ENCODE assay signal across 11 cellular contexts in the genomic region with DNA sequence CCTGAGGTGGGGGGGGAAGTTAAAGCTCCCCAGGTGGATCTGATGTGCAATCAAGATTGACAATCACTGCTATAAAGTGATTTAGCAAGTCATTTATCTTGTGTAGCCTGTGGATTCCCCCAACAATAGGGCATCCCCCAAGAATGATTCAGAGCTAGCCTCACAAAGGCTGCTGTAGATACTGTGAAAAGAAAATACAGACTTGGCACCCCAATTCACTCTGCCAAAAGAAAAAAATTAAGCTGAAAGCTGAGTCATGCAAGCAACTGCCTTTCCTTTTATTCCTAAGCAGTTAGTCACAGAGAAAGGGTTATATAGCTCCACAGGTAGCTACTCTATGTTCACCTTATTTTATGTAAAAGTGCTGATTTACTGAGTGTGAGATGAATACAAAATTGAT. TPM values are rescaled to one million over a fixed set of nuclear protein-coding genes. Genes with fewer than 3 reads are reported as not detected.
DNase-seq lines count a peak whose midpoint lies in the region; ATAC-seq, FAIRE-seq and TF ChIP-seq lines count a peak whose summit lies in the region.
"Had no signal": no experiment of that assay in that cellular context is flagged by ENCODE, and none has a peak within 500 bp of the region (broad histone marks: within the 10 kb centered on the region; RNA-seq: fewer than 3 reads in every experiment).

No MANE protein-coding gene starts in this region.

- H3K4me3 Mint-ChIP-seq in T-helper 2 cell treated with Interferon-gamma antibody and Interleukin-4, amounts not matched to agents 5 μg/mL and 100 μg/mL, for 36 hours: no peak overlapping the region

- no peaks in the 10 kb centered on the region for H3K27me3 Mint-ChIP-seq in T-helper 2 cell treated with Interferon-gamma antibody and Interleukin-4, amounts not matched to agents 5 μg/mL and 100 μg/mL, for 36 hours (ENCODE audit: low read depth)

- H3K9me3 Mint-ChIP-seq in T-helper 2 cell treated with Interferon-gamma antibody and Interleukin-4, amounts not matched to agents 5 μg/mL and 100 μg/mL, for 36 hours: no peaks in the 10 kb centered on the region

- H3K36me3 ChIP-seq in brain microvascular endothelial cell (replicated peaks): no peaks in the 10 kb centered on the region

- no peak overlapping the region for H3K27ac Mint-ChIP-seq in T-helper 2 cell treated with Interferon-gamma antibody and Interleukin-4, amounts not matched to agents 5 μg/mL and 100 μg/mL, for 36 hours

- in situ Hi-C loops in brain microvascular endothelial cell (cut with HindIII; ENCODE audit: low pct_ligation_motif_present, low sequenced_read_pairs): no loop called here

- H3K4me1 Mint-ChIP-seq in T-helper 2 cell treated with Interferon-gamma antibody and Interleukin-4, amounts not matched to agents 5 μg/mL and 100 μg/mL, for 36 hours (ENCODE audit: low read depth): peaks cover 2% of the 10 kb centered on the region

- H3K27me3 ChIP-seq in brain microvascular endothelial cell (replicated peaks): no peaks in the 10 kb centered on the region

- no peak overlapping the region for H3K4me3 ChIP-seq in brain microvascular endothelial cell (ENCODE audit: low read depth, low read length)
- H3K4me3 ChIP-seq: coronary artery had no signal

- ATAC-seq in HG03175 (IDR thresholded peaks at IDR 0.05; ENCODE audit: unreplicated experiment): no peak

- no peak for FAIRE-seq in HTR-8/SVneo (lab: Jason Lieb, UNC)

- peaks cover 1% of the 10 kb centered on the region for H3K36me3 Mint-ChIP-seq in T-helper 2 cell treated with Interferon-gamma antibody and Interleukin-4, amounts not matched to agents 5 μg/mL and 100 μg/mL, for 36 hours (ENCODE audit: low read depth)

- DNase-seq in T-helper 2 cell treated with Interferon-gamma antibody and Interleukin-4, amounts not matched to agents 5 μg/mL and 100 μg/mL, for 36 hours (ENCODE audit: low spot score): peak; percentile 23
- DNase-seq in T-helper 2 cell (no peak), HTR-8/SVneo (ENCODE audit: insufficient read length, low spot score) (peak; percentile 25), brain microvascular endothelial cell (peak; percentile 73), occipital lobe (lab: John Stamatoyannopoulos, UW) (peak; percentile 16), putamen (ENCODE audit: low spot score) (no peak), SK-N-DZ (ENCODE audit: low spot score) (no peak)
- DNase-seq: NCI-H187; stimulated activated CD4-positive, alpha-beta T cell treated with anti-CD3 and anti-CD28 coated beads, Interleukin-4, amount 100 ng/mL, for 24 hours had no signal

- no peak for TF ChIP-seq CTCF in brain microvascular endothelial cell (IDR thresholded peaks at IDR 0.05; ENCODE audit: low read depth, low read length, missing control alignments)

- H3K27ac ChIP-seq in brain microvascular endothelial cell: no peak overlapping the region
- H3K27ac ChIP-seq: coronary artery had no signal

RNA-seq across cellular contexts. Expression of a gene that starts 14.6 kb away (rescaled TPM):
- 66.8 TPM for total RNA-seq in occipital lobe
- polyA plus RNA-seq in SK-N-DZ (2014; cell fraction: cytosol; rRNA removed): 5.8 and 6.2 TPM in 2 replicates
- polyA plus RNA-seq in SK-N-DZ (2014; cell fraction: nucleus; rRNA removed): 3.0 and 4.9 TPM in 2 replicates

Comparison
In these comparisons a context has a peak if more than half of its experiments do, and no peak if none do; other contexts are left out.
1. DNase-seq: peak in T-helper 2 cell treated with Interferon-gamma antibody and Interleukin-4, amounts not matched to agents 5 μg/mL and 100 μg/mL, for 36 hours (single experiment), HTR-8/SVneo (single experiment), brain microvascular endothelial cell (single experiment) and occipital lobe (single experiment); none in T-helper 2 cell (0 of 5), putamen (single experiment) and SK-N-DZ (single experiment).